ENCODE assay signal across 12 cellular contexts in the genomic region with DNA sequence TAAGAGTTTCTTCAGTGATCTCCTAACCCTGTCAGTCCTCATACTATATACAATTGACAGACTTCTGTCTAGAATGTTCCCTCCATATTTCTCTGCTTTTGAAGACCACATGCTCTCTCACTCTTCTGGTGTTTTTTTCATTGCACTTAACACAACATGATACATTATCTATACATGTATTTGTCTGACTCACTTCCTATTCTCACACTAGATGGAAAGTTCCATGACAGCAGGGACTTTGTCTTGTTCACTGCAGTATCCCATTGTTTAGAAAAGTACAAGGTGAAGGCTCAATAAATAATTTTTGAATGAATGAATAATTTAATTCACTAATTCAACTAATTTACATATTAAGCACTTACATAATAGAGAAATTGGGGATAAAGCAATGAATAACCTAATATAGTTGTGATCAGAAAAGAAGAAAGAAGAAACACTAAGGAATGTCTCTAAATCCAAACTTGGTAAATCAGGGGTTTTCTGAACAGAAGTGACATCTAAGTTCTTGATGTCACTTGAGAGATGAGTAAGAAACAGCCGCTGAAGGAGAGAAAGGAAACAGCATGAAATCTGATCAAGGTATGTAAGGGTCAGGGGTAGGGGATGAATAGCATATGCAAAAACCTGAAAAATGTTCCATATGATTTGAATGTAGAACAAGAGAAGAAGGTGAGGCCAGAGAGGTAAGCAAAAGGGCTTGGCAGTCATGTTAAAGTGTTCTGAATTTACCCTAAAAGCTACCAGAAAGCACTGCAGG.
DNase-seq lines count a peak whose midpoint lies in the region; ATAC-seq and TF ChIP-seq lines count a peak whose summit lies in the region.
"Had no signal": no experiment of that assay in that cellular context is flagged by ENCODE, and none has a peak within 500 bp of the region (broad histone marks: within the 10 kb centered on the region; RNA-seq: fewer than 3 reads in every experiment).

No MANE protein-coding gene starts in this region.

- DNase-seq in GM10248 (ENCODE audit: extremely low spot score) (peak; percentile 23), astrocyte of the spinal cord (ENCODE audit: low read depth, low spot score) (peak; percentile 26), NCI-H146 (lab: John Stamatoyannopoulos, UW) (no peak), RWPE1 (ENCODE audit: low spot score) (no peak)
- no peak for DNase-seq in effector memory CD4-positive, alpha-beta T cell
- DNase-seq in stimulated activated naive CD4-positive, alpha-beta T cell (lab: John Stamatoyannopoulos, UW): no peak
- DNase-seq: activated CD4-positive, alpha-beta memory T cell treated with anti-CD3 and anti-CD28 coated beads, Interleukin-2, amount 10 ng/mL, durations not matched to agents 7 days and 5 days; CD4-positive, alpha-beta T cell; SIG-M5 had no signal

- H3K36me3 ChIP-seq in effector memory CD4-positive, alpha-beta T cell (ENCODE audit: control insufficient read depth, insufficient read depth, low read length): no peaks in the 10 kb centered on the region

- no peaks in the 10 kb centered on the region for H3K4me1 ChIP-seq in effector memory CD4-positive, alpha-beta T cell (ENCODE audit: control insufficient read depth, insufficient read depth, low read length, poor library complexity, severe bottlenecking)
- H3K4me1 ChIP-seq: gastroesophageal sphincter had no signal

- TF ChIP-seq CTCF in GM10248 (IDR thresholded peaks at IDR 0.05; ENCODE audit: control extremely low read depth, extremely low read depth, low read depth, missing control alignments) (no peak), astrocyte of the spinal cord (IDR thresholded peaks at IDR 0.05; ENCODE audit: low read depth, low read length) (no peak), RWPE1 (conservative IDR thresholded peaks at IDR 0.05; ENCODE audit: low read depth) (no peak)

- ATAC-seq in GM19023 (IDR thresholded peaks at IDR 0.05; ENCODE audit: unreplicated experiment): peak; percentile 65
- peak; percentile 75 for ATAC-seq in HG02884 (IDR thresholded peaks at IDR 0.05; ENCODE audit: unreplicated experiment)
- ATAC-seq: gastroesophageal sphincter had no signal

- no peaks in the 10 kb centered on the region for H3K9me3 ChIP-seq in effector memory CD4-positive, alpha-beta T cell (ENCODE audit: control insufficient read depth, low read length)
- H3K9me3 ChIP-seq: gastroesophageal sphincter had no signal

- H3K27ac ChIP-seq in RWPE1: no peak overlapping the region
- H3K27ac ChIP-seq in effector memory CD4-positive, alpha-beta T cell (ENCODE audit: insufficient read depth, low read length, poor library complexity, severe bottlenecking): no peak overlapping the region
- H3K27ac ChIP-seq: gastroesophageal sphincter had no signal

- CTCF ChIA-PET in GM10248 (lab: Yijun Ruan, JAX): interaction anchor here (1.2 to 1.9 kb wide), 3 partner anchors 10 to 28 kb away, joined by 3 to 7 read pairs (median 5); no protein-coding TSS in a partner anchor
- CTCF ChIA-PET in RWPE1 (lab: Yijun Ruan, JAX): no interaction called here

- H3K4me3 ChIP-seq in astrocyte of the spinal cord (ENCODE audit: low read depth, low read length): no peak overlapping the region
- H3K4me3 ChIP-seq in effector memory CD4-positive, alpha-beta T cell (ENCODE audit: insufficient read depth, low read depth, low read length, poor library complexity, severe bottlenecking): no peak overlapping the region
- H3K4me3 ChIP-seq: gastroesophageal sphincter had no signal

- POLR2A ChIA-PET in GM10248 (lab: Yijun Ruan, JAX): no interaction called here
- POLR2A ChIA-PET in RWPE1 (lab: Yijun Ruan, JAX; ENCODE audit: low non-redundant PET): no interaction called here

- in situ Hi-C loops in astrocyte of the spinal cord (cut with HindIII; ENCODE audit: low sequenced_read_pairs): no loop called here

- no peaks in the 10 kb centered on the region for H3K27me3 ChIP-seq in effector memory CD4-positive, alpha-beta T cell (replicated peaks; ENCODE audit: control insufficient read depth, insufficient read depth, low read length, poor library complexity, severe bottlenecking)
- H3K27me3 ChIP-seq: gastroesophageal sphincter had no signal

Comparison
In these comparisons a context has a peak if more than half of its experiments do, and no peak if none do; other contexts are left out.
1. DNase-seq: peak in GM10248 (single experiment) and astrocyte of the spinal cord (single experiment); none in NCI-H146 (single experiment), RWPE1 (single experiment), effector memory CD4-positive, alpha-beta T cell (0 of 3) and stimulated activated naive CD4-positive, alpha-beta T cell (0 of 6).